ENCODE assay signal across 1 cellular context in genomic region chr5:96934695-96935555, GRCh38.
TF ChIP-seq lines count a peak whose summit lies in the region.

No MANE protein-coding gene starts in this region.

TF ChIP-seq in HepG2, 621 proteins besides CTCF, POLR2A, EP300 and RAD21 (continued from another document and continues in another):
- no peak for TF ChIP-seq CEBPZ (IDR thresholded peaks at IDR 0.05; ENCODE audit: low read length)
- TF ChIP-seq DNMT1 (CRISPR knock-in tag; IDR thresholded peaks at IDR 0.05) = 0 out of 2 replicates have a peak, but pooled peaks have one; percentile 26
- TF ChIP-seq ZC3H4 (CRISPR knock-in tag; IDR thresholded peaks at IDR 0.05; ENCODE audit: borderline replicate concordance) = peak; percentile 72; the same call in 1 of the 2 replicates
- peak; percentile 66; the same call in 1 of the 2 replicates for TF ChIP-seq TBX3 (IDR thresholded peaks at IDR 0.05; ENCODE audit: borderline replicate concordance)
- TF ChIP-seq ZNF788 (CRISPR knock-in tag; IDR thresholded peaks at IDR 0.05; ENCODE audit: borderline replicate concordance) = peak; percentile 22; the same call in 1 of the 2 replicates
- TF ChIP-seq ZSCAN21 (CRISPR knock-in tag; IDR thresholded peaks at IDR 0.05; ENCODE audit: borderline replicate concordance) = peak; percentile 41; the same call in 1 of the 2 replicates
- TF ChIP-seq, protein P1, sequence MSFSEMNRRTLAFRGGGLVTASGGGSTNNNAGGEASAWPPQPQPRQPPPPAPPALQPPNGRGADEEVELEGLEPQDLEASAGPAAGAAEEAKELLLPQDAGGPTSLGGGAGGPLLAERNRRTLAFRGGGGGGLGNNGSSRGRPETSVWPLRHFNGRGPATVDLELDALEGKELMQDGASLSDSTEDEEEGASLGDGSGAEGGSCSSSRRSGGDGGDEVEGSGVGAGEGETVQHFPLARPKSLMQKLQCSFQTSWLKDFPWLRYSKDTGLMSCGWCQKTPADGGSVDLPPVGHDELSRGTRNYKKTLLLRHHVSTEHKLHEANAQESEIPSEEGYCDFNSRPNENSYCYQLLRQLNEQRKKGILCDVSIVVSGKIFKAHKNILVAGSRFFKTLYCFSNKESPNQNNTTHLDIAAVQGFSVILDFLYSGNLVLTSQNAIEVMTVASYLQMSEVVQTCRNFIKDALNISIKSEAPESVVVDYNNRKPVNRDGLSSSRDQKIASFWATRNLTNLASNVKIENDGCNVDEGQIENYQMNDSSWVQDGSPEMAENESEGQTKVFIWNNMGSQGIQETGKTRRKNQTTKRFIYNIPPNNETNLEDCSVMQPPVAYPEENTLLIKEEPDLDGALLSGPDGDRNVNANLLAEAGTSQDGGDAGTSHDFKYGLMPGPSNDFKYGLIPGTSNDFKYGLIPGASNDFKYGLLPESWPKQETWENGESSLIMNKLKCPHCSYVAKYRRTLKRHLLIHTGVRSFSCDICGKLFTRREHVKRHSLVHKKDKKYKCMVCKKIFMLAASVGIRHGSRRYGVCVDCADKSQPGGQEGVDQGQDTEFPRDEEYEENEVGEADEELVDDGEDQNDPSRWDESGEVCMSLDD (CRISPR knock-in tag; IDR thresholded peaks at IDR 0.05; ENCODE audit: borderline replicate concordance) = peak; percentile 82; the same call in 1 of the 2 replicates
- TF ChIP-seq USF2 (IDR thresholded peaks at IDR 0.05; ENCODE audit: low read depth, low read length) = no peak
- TF ChIP-seq USF2 (CRISPR knock-in tag; IDR thresholded peaks at IDR 0.05; ENCODE audit: borderline replicate concordance) = no peak
- TF ChIP-seq, protein P2, sequence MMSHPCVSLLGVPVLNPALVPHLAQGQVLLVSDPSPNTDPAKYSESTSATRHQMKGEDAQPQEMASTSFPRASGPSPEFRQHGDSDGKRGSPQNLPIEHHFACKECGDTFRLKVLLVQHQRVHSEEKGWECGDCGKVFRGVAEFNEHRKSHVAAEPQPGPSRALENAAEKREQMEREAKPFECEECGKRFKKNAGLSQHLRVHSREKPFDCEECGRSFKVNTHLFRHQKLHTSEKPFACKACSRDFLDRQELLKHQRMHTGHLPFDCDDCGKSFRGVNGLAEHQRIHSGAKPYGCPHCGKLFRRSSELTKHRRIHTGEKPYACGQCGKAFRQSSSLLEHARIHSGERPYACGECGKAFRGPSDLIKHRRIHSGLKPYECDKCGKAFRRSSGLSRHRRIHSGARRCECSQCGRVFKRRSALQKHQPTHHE (CRISPR knock-in tag; IDR thresholded peaks at IDR 0.05; ENCODE audit: borderline replicate concordance) = 0 out of 2 replicates have a peak, but pooled peaks have one; percentile 59
- TF ChIP-seq, protein P3, sequence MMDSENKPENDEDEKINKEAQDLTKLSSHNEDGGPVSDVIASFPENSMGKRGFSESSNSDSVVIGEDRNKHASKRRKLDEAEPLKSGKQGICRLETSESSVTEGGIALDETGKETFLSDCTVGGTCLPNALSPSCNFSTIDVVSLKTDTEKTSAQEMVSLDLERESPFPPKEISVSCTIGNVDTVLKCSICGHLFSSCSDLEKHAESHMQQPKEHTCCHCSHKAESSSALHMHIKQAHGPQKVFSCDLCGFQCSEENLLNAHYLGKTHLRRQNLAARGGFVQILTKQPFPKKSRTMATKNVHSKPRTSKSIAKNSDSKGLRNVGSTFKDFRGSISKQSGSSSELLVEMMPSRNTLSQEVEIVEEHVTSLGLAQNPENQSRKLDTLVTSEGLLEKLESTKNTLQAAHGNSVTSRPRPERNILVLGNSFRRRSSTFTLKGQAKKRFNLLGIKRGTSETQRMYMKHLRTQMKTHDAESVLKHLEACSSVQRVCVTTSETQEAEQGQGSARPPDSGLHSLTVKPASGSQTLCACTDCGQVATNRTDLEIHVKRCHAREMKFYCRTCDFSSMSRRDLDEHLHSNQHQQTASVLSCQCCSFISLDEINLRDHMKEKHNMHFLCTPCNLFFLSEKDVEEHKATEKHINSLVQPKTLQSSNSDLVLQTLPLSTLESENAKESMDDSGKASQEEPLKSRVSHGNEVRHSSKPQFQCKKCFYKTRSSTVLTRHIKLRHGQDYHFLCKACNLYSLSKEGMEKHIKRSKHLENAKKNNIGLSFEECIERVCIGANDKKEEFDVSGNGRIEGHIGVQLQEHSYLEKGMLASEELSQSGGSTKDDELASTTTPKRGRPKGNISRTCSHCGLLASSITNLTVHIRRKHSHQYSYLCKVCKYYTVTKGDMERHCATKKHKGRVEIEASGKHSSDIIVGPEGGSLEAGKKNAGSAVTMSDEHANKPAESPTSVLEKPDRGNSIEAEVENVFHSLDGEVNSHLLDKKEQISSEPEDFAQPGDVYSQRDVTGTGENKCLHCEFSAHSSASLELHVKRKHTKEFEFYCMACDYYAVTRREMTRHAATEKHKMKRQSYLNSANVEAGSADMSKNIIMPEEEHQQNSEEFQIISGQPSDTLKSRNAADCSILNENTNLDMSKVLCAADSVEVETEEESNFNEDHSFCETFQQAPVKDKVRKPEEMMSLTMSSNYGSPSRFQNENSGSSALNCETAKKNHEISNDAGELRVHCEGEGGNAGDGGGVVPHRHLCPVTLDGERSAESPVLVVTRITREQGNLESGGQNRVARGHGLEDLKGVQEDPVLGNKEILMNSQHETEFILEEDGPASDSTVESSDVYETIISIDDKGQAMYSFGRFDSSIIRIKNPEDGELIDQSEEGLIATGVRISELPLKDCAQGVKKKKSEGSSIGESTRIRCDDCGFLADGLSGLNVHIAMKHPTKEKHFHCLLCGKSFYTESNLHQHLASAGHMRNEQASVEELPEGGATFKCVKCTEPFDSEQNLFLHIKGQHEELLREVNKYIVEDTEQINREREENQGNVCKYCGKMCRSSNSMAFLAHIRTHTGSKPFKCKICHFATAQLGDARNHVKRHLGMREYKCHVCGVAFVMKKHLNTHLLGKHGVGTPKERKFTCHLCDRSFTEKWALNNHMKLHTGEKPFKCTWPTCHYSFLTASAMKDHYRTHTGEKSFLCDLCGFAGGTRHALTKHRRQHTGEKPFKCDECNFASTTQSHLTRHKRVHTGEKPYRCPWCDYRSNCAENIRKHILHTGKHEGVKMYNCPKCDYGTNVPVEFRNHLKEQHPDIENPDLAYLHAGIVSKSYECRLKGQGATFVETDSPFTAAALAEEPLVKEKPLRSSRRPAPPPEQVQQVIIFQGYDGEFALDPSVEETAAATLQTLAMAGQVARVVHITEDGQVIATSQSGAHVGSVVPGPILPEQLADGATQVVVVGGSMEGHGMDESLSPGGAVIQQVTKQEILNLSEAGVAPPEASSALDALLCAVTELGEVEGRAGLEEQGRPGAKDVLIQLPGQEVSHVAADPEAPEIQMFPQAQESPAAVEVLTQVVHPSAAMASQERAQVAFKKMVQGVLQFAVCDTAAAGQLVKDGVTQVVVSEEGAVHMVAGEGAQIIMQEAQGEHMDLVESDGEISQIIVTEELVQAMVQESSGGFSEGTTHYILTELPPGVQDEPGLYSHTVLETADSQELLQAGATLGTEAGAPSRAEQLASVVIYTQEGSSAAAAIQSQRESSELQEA (CRISPR knock-in tag; IDR thresholded peaks at IDR 0.05; ENCODE audit: not compliant biosample characterization) = peak; percentile 45
- TF ChIP-seq, protein P4, sequence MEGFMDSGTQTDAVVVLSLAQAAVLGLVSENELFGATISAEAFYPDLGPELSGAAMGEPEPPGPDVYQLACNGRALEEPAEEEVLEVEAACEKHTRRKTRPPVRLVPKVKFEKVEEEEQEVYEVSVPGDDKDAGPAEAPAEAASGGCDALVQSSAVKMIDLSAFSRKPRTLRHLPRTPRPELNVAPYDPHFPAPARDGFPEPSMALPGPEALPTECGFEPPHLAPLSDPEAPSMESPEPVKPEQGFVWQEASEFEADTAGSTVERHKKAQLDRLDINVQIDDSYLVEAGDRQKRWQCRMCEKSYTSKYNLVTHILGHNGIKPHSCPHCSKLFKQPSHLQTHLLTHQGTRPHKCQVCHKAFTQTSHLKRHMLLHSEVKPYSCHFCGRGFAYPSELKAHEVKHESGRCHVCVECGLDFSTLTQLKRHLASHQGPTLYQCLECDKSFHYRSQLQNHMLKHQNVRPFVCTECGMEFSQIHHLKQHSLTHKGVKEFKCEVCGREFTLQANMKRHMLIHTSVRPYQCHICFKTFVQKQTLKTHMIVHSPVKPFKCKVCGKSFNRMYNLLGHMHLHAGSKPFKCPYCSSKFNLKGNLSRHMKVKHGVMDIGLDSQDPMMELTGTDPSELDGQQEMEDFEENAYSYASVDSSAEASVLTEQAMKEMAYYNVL (CRISPR knock-in tag; IDR thresholded peaks at IDR 0.05; ENCODE audit: borderline replicate concordance) = peak; percentile 67; the same call in 1 of the 2 replicates
- no peak for TF ChIP-seq ZNF672 (CRISPR knock-in tag; IDR thresholded peaks at IDR 0.05)
- TF ChIP-seq, protein P5, sequence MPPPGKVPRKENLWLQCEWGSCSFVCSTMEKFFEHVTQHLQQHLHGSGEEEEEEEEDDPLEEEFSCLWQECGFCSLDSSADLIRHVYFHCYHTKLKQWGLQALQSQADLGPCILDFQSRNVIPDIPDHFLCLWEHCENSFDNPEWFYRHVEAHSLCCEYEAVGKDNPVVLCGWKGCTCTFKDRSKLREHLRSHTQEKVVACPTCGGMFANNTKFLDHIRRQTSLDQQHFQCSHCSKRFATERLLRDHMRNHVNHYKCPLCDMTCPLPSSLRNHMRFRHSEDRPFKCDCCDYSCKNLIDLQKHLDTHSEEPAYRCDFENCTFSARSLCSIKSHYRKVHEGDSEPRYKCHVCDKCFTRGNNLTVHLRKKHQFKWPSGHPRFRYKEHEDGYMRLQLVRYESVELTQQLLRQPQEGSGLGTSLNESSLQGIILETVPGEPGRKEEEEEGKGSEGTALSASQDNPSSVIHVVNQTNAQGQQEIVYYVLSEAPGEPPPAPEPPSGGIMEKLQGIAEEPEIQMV (CRISPR knock-in tag; IDR thresholded peaks at IDR 0.05; ENCODE audit: low read depth) = no peak
- TF ChIP-seq, protein P6, sequence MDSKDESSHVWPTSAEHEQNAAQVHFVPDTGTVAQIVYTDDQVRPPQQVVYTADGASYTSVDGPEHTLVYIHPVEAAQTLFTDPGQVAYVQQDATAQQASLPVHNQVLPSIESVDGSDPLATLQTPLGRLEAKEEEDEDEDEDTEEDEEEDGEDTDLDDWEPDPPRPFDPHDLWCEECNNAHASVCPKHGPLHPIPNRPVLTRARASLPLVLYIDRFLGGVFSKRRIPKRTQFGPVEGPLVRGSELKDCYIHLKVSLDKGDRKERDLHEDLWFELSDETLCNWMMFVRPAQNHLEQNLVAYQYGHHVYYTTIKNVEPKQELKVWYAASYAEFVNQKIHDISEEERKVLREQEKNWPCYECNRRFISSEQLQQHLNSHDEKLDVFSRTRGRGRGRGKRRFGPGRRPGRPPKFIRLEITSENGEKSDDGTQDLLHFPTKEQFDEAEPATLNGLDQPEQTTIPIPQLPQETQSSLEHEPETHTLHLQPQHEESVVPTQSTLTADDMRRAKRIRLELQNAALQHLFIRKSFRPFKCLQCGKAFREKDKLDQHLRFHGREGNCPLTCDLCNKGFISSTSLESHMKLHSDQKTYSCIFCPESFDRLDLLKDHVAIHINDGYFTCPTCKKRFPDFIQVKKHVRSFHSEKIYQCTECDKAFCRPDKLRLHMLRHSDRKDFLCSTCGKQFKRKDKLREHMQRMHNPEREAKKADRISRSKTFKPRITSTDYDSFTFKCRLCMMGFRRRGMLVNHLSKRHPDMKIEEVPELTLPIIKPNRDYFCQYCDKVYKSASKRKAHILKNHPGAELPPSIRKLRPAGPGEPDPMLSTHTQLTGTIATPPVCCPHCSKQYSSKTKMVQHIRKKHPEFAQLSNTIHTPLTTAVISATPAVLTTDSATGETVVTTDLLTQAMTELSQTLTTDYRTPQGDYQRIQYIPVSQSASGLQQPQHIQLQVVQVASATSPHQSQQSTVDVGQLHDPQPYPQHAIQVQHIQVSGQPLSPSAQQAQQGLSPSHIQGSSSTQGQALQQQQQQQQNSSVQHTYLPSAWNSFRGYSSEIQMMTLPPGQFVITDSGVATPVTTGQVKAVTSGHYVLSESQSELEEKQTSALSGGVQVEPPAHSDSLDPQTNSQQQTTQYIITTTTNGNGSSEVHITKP (CRISPR knock-in tag; IDR thresholded peaks at IDR 0.05; ENCODE audit: low read depth) = peak; percentile 79
- TF ChIP-seq ZNF772 (CRISPR knock-in tag; IDR thresholded peaks at IDR 0.05) = no peak
